26 cellular contexts compared by ENCODE assay signal in genomic region chr7:2667843-2668242, GRCh38.
"Had no signal": no experiment of that assay in that cellular context is flagged by ENCODE, and none has a peak within 500 bp of the region (broad histone marks: within the 10 kb centered on the region; RNA-seq: fewer than 3 reads in every experiment).

No MANE protein-coding gene starts in this region.

- H3K4me1 ChIP-seq: breast epithelium, SJCRH30 had no signal

- H3K36me3 Mint-ChIP-seq: activated naive CD8-positive, alpha-beta T cell treated with anti-CD3 and anti-CD28 coated beads, Interleukin-2, amount 10 ng/mL, durations not matched to agents 7 days and 5 days had no signal

- H3K4me3 Mint-ChIP-seq: activated CD8-positive, alpha-beta T cell treated with anti-CD3 and anti-CD28 coated beads for 36 hours; activated naive CD8-positive, alpha-beta T cell treated with anti-CD3 and anti-CD28 coated beads, Interleukin-2, amount 10 ng/mL, durations not matched to agents 7 days and 5 days; activated T-cell treated with anti-CD3 and anti-CD28 coated beads, Interleukin-2, amount 50 U/mL, for 72 hours had no signal

- H3K27me3 ChIP-seq: adrenal gland, MG63, Peyer's patch, SJCRH30 had no signal

- DNase-seq: activated CD4-positive, alpha-beta T cell treated with anti-CD3 and anti-CD28 coated beads for 4 hours; activated CD8-positive, alpha-beta memory T cell treated with anti-CD3 and anti-CD28 coated beads, Interleukin-2, amount 50 U/mL, for 4 hours; activated CD8-positive, alpha-beta T cell treated with anti-CD3 and anti-CD28 coated beads for 36 hours; activated naive CD4-positive, alpha-beta T cell treated with anti-CD3 and anti-CD28 coated beads, Interleukin-2, amount 50 U/mL, for 16 hours; activated naive CD8-positive, alpha-beta T cell treated with anti-CD3 and anti-CD28 coated beads, Interleukin-2, amount 10 ng/mL, durations not matched to agents 7 days and 5 days; activated T-cell treated with anti-CD3 and anti-CD28 coated beads, Interleukin-2, amount 50 U/mL, for 72 hours; adrenal gland; anterior cingulate cortex; MV-4-11; NCI-H1092 treated with DMSO at 0.1 percent for 48 hours; NCI-H1417 treated with DMSO at 0.1 percent for 48 hours; NCI-H1694; NCI-H2029; NCI-H2107; NCI-H345; NCI-H510A; NCI-H526 treated with DMSO at 0.1 percent for 48 hours; Peyer's patch; Right ventricle myocardium superior; SJCRH30; SK-N-SH; T-helper 1 cell had no signal

- H3K36me3 ChIP-seq: adrenal gland, breast epithelium, MG63, SJCRH30 had no signal

- H3K9me3 ChIP-seq: adrenal gland, MG63, Peyer's patch, SJCRH30, SK-N-SH had no signal

- ATAC-seq: activated CD4-positive, CD25-positive, alpha-beta regulatory T cell treated with anti-CD3 and anti-CD28 coated beads, Interleukin-2, amount 50 U/mL, for 24 hours; activated CD8-positive, alpha-beta T cell treated with anti-CD3 and anti-CD28 coated beads for 36 hours; activated T-cell treated with anti-CD3 and anti-CD28 coated beads, Interleukin-2, amount 50 U/mL, for 72 hours had no signal

- H3K9ac ChIP-seq: SK-N-SH had no signal

- H3K4me2 ChIP-seq: SK-N-SH had no signal

- H3K4me3 ChIP-seq: adrenal gland, breast epithelium, MG63, Peyer's patch, SJCRH30 had no signal

- H3K27ac Mint-ChIP-seq: activated CD8-positive, alpha-beta T cell treated with anti-CD3 and anti-CD28 coated beads for 36 hours; activated naive CD8-positive, alpha-beta T cell treated with anti-CD3 and anti-CD28 coated beads, Interleukin-2, amount 10 ng/mL, durations not matched to agents 7 days and 5 days; activated T-cell treated with anti-CD3 and anti-CD28 coated beads, Interleukin-2, amount 50 U/mL, for 72 hours had no signal

- H3K9me3 Mint-ChIP-seq: activated CD8-positive, alpha-beta T cell treated with anti-CD3 and anti-CD28 coated beads for 36 hours; activated naive CD8-positive, alpha-beta T cell treated with anti-CD3 and anti-CD28 coated beads, Interleukin-2, amount 10 ng/mL, durations not matched to agents 7 days and 5 days; activated T-cell treated with anti-CD3 and anti-CD28 coated beads, Interleukin-2, amount 50 U/mL, for 72 hours had no signal

- H3K27ac ChIP-seq: adrenal gland, breast epithelium, Peyer's patch, RWPE1, SJCRH30 had no signal
